Comparison of ENCODE assay signal across 20 cellular contexts in genomic region chr1:66642992-66643391, GRCh38.
DNase-seq lines count a peak whose midpoint lies in the region; ATAC-seq, FAIRE-seq and TF ChIP-seq lines count a peak whose summit lies in the region.
"Had no signal": no experiment of that assay in that cellular context is flagged by ENCODE, and none has a peak within 500 bp of the region (broad histone marks: within the 10 kb centered on the region; RNA-seq: fewer than 3 reads in every experiment).

No MANE protein-coding gene starts in this region.

- H3K36me3 ChIP-seq in mammary epithelial cell (ENCODE audit: insufficient read depth, low read length), result no peaks in the 10 kb centered on the region
- no peaks in the 10 kb centered on the region for H3K36me3 ChIP-seq in breast epithelium
- no peaks in the 10 kb centered on the region for H3K36me3 ChIP-seq in bronchial epithelial cell (ENCODE audit: control insufficient read depth, insufficient read depth, low read length)
- H3K36me3 ChIP-seq in neural cell (ENCODE audit: insufficient read depth, low read length), result no peaks in the 10 kb centered on the region

- DNase-seq in mammary epithelial cell (peak; percentile 9), breast epithelium (ENCODE audit: low spot score in 2 of 2) (no peak), bronchial epithelial cell (ENCODE audit: low read depth) (peak; percentile 46), SHP77 (lab: John Stamatoyannopoulos, UW) (no peak), NCI-H524 treated with DMSO at 0.1 percent for 48 hours (lab: John Stamatoyannopoulos, UW) (no peak)
- DNase-seq in stimulated activated CD4-positive, alpha-beta T cell treated with anti-CD3 and anti-CD28 coated beads, Interleukin-1b, Interleukin-23, amount 100 ng/mL, for 48 hours, result no peak
- DNase-seq: C1 segment of cervical spinal cord; H7; KG1; NCI-H1436; NCI-H2029; NCI-H2171; NCI-H446; NK-92 treated with Interleukin-12 subunit alpha and Interleukin-12 subunit beta, amount 100 ng/mL, for 24 hours had no signal

- no peaks in the 10 kb centered on the region for H3F3A ChIP-seq in neural cell (ENCODE audit: insufficient read depth, low read length, poor library complexity, severe bottlenecking)

- H3K27ac ChIP-seq in mammary epithelial cell (ENCODE audit: insufficient read depth, low read depth, low read length) (no peak overlapping the region), breast epithelium (no peak overlapping the region), neural cell (ENCODE audit: low read length) (peak overlapping the region; percentile 59)
- H3K27ac ChIP-seq: 22Rv1 had no signal

- no peak for TF ChIP-seq CTCF in mammary epithelial cell (conservative IDR thresholded peaks at IDR 0.05 in 1 of 2, IDR thresholded peaks at IDR 0.05 in 1 of 2; ENCODE audit: extremely low read depth in 1 of 2, insufficient read depth in 1 of 2, low read depth in 1 of 2, low read length in 2 of 2)
- no peak for TF ChIP-seq CTCF in breast epithelium (IDR thresholded peaks at IDR 0.05)
- no peak for TF ChIP-seq CTCF in bronchial epithelial cell (IDR thresholded peaks at IDR 0.05; ENCODE audit: insufficient read depth, low read length, severe bottlenecking)
- no peak for TF ChIP-seq CTCF in neural cell (IDR thresholded peaks at IDR 0.05; ENCODE audit: poor library complexity, severe bottlenecking)

- 88% methylated on average over 3 of the region's 3 CpGs for WGBS in mammary epithelial cell (ENCODE audit: low coverage, missing lambda C conversion rate)

- H2AFZ ChIP-seq in mammary epithelial cell (ENCODE audit: low read depth, low read length) (no peak overlapping the region), neural cell (ENCODE audit: low read depth, low read length) (no peak overlapping the region)

- BruUV-seq in mammary epithelial cell (replicated peaks; lab: Mats Ljungman, UMichigan), result no TSS peak

- TF ChIP-seq EP300 in neural cell (conservative IDR thresholded peaks at IDR 0.05; ENCODE audit: poor library complexity, severe bottlenecking), result peak; percentile 83

- H3K4me1 ChIP-seq in mammary epithelial cell (ENCODE audit: insufficient read depth, low read length) (peaks cover 10% of the 10 kb centered on the region), breast epithelium (no peaks in the 10 kb centered on the region)

- intact Hi-C loops in mammary epithelial cell (cut with micrococcal nuclease), result no loop called here
- intact Hi-C loops in breast epithelium (cut with DNase I; ENCODE audit: low total_unique reads), result no loop called here

- H3K9me3 ChIP-seq in mammary epithelial cell (replicated peaks; ENCODE audit: insufficient read depth, low read length) (no peaks in the 10 kb centered on the region), breast epithelium (no peaks in the 10 kb centered on the region), neural cell (ENCODE audit: low read length) (no peaks in the 10 kb centered on the region)

- FAIRE-seq in bronchial epithelial cell (lab: Jason Lieb, UNC), result no peak
- FAIRE-seq: G401.6, GM12878, GM18507 had no signal

- no peak for TF ChIP-seq RAD21 in neural cell (conservative IDR thresholded peaks at IDR 0.05)

- H3K27me3 ChIP-seq in mammary epithelial cell (ENCODE audit: insufficient read depth, low read length) (no peaks in the 10 kb centered on the region), breast epithelium (no peaks in the 10 kb centered on the region), bronchial epithelial cell (ENCODE audit: control insufficient read depth, insufficient read depth, low read length) (no peaks in the 10 kb centered on the region), neural cell (ENCODE audit: insufficient read depth, low read depth, low read length) (no peaks in the 10 kb centered on the region)

- dilution Hi-C loops in mammary epithelial cell (cut with HindIII; ENCODE audit: low sequenced_read_pairs), result no loop called here

- H3K4me3 ChIP-seq in mammary epithelial cell (replicated peaks in 1 of 3; ENCODE audit: insufficient read depth in 1 of 3, low read depth in 2 of 3, low read length in 3 of 3), result no peak overlapping the region
- no peak overlapping the region for H3K4me3 ChIP-seq in breast epithelium
- no peak overlapping the region for H3K4me3 ChIP-seq in bronchial epithelial cell (ENCODE audit: low read depth, low read length)
- H3K4me3 ChIP-seq in neural cell (ENCODE audit: low read length), result peak overlapping the region; percentile 30
- H3K4me3 ChIP-seq: GM12878 had no signal

- H3K9ac ChIP-seq in mammary epithelial cell (ENCODE audit: insufficient read depth, low read length) (no peak overlapping the region), neural cell (ENCODE audit: low read length) (peak overlapping the region; percentile 14)

- CTCF ChIA-PET in mammary epithelial cell (lab: Charles Lee; ENCODE audit: low non-redundant PET), result no interaction called here

- H4K20me1 ChIP-seq in mammary epithelial cell (ENCODE audit: insufficient read depth, low read length) (no peaks in the 10 kb centered on the region), neural cell (ENCODE audit: insufficient read depth) (no peaks in the 10 kb centered on the region)

- H3K79me2 ChIP-seq in mammary epithelial cell (ENCODE audit: insufficient read depth, low read length) (no peaks in the 10 kb centered on the region), neural cell (replicated peaks; ENCODE audit: insufficient read depth, low read length) (no peaks in the 10 kb centered on the region)

- TF ChIP-seq POLR2A in breast epithelium (IDR thresholded peaks at IDR 0.05), result no peak

- in situ Hi-C loops in mammary epithelial cell (cut with MboI; ENCODE audit: low sequenced_read_pairs in 2 of 2), result no loop called here

- H3K9me2 ChIP-seq in neural cell (ENCODE audit: insufficient read depth, low read length), result no peaks in the 10 kb centered on the region

- ATAC-seq in HG02973 (IDR thresholded peaks at IDR 0.05; ENCODE audit: unreplicated experiment), result no peak
- ATAC-seq: GM12878 had no signal

- no peak overlapping the region for H3K4me2 ChIP-seq in mammary epithelial cell (ENCODE audit: insufficient read depth, low read depth, low read length)
- H3K4me2 ChIP-seq in neural cell (ENCODE audit: low read length), result peak overlapping the region; percentile 44

TF ChIP-seq in neural cell, 6 proteins besides CTCF, POLR2A, EP300 and RAD21:
- TF ChIP-seq EZH2 (IDR thresholded peaks at IDR 0.05; ENCODE audit: borderline replicate concordance, insufficient read depth, low read length, poor library complexity, severe bottlenecking), result no peak
- TF ChIP-seq MXI1 (conservative IDR thresholded peaks at IDR 0.05; ENCODE audit: poor library complexity, severe bottlenecking), result peak; percentile 65
- TF ChIP-seq POLR2AphosphoS5 (IDR thresholded peaks at IDR 0.05), result peak; percentile 68

Comparison
In these comparisons a context has a peak if more than half of its experiments do, and no peak if none do; other contexts are left out.
1. DNase-seq: peak in mammary epithelial cell (single experiment) and bronchial epithelial cell (single experiment); none in breast epithelium (0 of 2), stimulated activated CD4-positive, alpha-beta T cell treated with anti-CD3 and anti-CD28 coated beads, Interleukin-1b, Interleukin-23, amount 100 ng/mL, for 48 hours (single experiment), SHP77 (0 of 2) and NCI-H524 treated with DMSO at 0.1 percent for 48 hours (single experiment).